25 cellular contexts compared by ENCODE assay signal in genomic region chr13:39773833-39774232, GRCh38.
DNase-seq lines count a peak whose midpoint lies in the region; FAIRE-seq and TF ChIP-seq lines count a peak whose summit lies in the region.
"Had no signal": no experiment of that assay in that cellular context is flagged by ENCODE, and none has a peak within 500 bp of the region (broad histone marks: within the 10 kb centered on the region; RNA-seq: fewer than 3 reads in every experiment).

No MANE protein-coding gene starts in this region.

- intact Hi-C loops in MCF 10A (cut with micrococcal nuclease): no loop called here

- TF ChIP-seq CTCF in MCF 10A (IDR thresholded peaks at IDR 0.05; ENCODE audit: unreplicated experiment): no peak

- peaks cover 10% of the 10 kb centered on the region for H3K4me1 Mint-ChIP-seq in MCF 10A (ENCODE audit: insufficient read depth, unreplicated experiment)
- H3K4me1 Mint-ChIP-seq: nephron progenitor cell had no signal

- no peak for FAIRE-seq in RCC 7860 (lab: Jason Lieb, UNC)
- FAIRE-seq: GM18507, islet of Langerhans had no signal

- DNase-seq in ELR (ENCODE audit: low read depth) (peak; percentile 86), RCC 7860 (ENCODE audit: low spot score) (peak; percentile 17), dermis microvascular lymphatic vessel endothelial cell (ENCODE audit: low read depth in 2 of 2) (peak; percentile 23 to 55), non-pigmented ciliary epithelial cell (ENCODE audit: low read depth) (peak; percentile 65), cerebellum (ENCODE audit: low spot score) (no peak), inferior parietal cortex (ENCODE audit: extremely low spot score) (no peak), OCI-M2 (lab: John Stamatoyannopoulos, UW; ENCODE audit: unreplicated experiment) (no peak), MCF 10A (ENCODE audit: unreplicated experiment) (no peak)
- DNase-seq: ACHN; activated CD8-positive, alpha-beta memory T cell treated with anti-CD3 and anti-CD28 coated beads for 24 hours; activated naive CD4-positive, alpha-beta T cell treated with anti-CD3 and anti-CD28 coated beads, Interleukin-2, amount 10 ng/mL, durations not matched to agents 7 days and 5 days; activated T-cell treated with anti-CD3 and anti-CD28 coated beads, Interleukin-2, amount 50 U/mL, for 72 hours; C1 segment of cervical spinal cord; Calu3; H7; mucosa of descending colon; NCI-H187 treated with DMSO at 0.1 percent for 48 hours; NCI-H2227 treated with DMSO at 0.1 percent for 48 hours; NCI-H748 treated with DMSO at 0.1 percent for 48 hours; nephron progenitor cell; right lobe of liver; Right ventricle myocardium superior; stimulated activated CD8-positive, alpha-beta memory T cell treated with anti-CD3 and anti-CD28 coated beads, Interleukin-4, amount 100 ng/mL, for 48 hours had no signal

- no peak overlapping the region for H3K27ac Mint-ChIP-seq in MCF 10A (ENCODE audit: low read depth, unreplicated experiment)
- H3K27ac Mint-ChIP-seq: activated naive CD4-positive, alpha-beta T cell treated with anti-CD3 and anti-CD28 coated beads, Interleukin-2, amount 10 ng/mL, durations not matched to agents 7 days and 5 days; activated T-cell treated with anti-CD3 and anti-CD28 coated beads, Interleukin-2, amount 50 U/mL, for 72 hours; nephron progenitor cell had no signal

- no peaks in the 10 kb centered on the region for H3K27me3 Mint-ChIP-seq in MCF 10A (ENCODE audit: insufficient read depth, unreplicated experiment)
- H3K27me3 Mint-ChIP-seq: activated naive CD4-positive, alpha-beta T cell treated with anti-CD3 and anti-CD28 coated beads, Interleukin-2, amount 10 ng/mL, durations not matched to agents 7 days and 5 days had no signal

- CTCF ChIA-PET in MCF 10A (lab: Yijun Ruan, JAX): interaction anchor here (0.6 to 1.8 kb wide), 4 partner anchors 8 to 910 kb away, joined by 3 to 5 read pairs (median 3); no protein-coding TSS in a partner anchor

- no peak overlapping the region for H3K4me3 Mint-ChIP-seq in MCF 10A (ENCODE audit: unreplicated experiment)
- H3K4me3 Mint-ChIP-seq: activated naive CD4-positive, alpha-beta T cell treated with anti-CD3 and anti-CD28 coated beads, Interleukin-2, amount 10 ng/mL, durations not matched to agents 7 days and 5 days; activated T-cell treated with anti-CD3 and anti-CD28 coated beads, Interleukin-2, amount 50 U/mL, for 72 hours; nephron progenitor cell had no signal

- no TSS peak for BruUV-seq in MCF 10A (replicated peaks; lab: Mats Ljungman, UMichigan)

- H3K9me3 Mint-ChIP-seq in MCF 10A (ENCODE audit: unreplicated experiment): no peaks in the 10 kb centered on the region
- H3K9me3 Mint-ChIP-seq: activated naive CD4-positive, alpha-beta T cell treated with anti-CD3 and anti-CD28 coated beads, Interleukin-2, amount 10 ng/mL, durations not matched to agents 7 days and 5 days had no signal

- H3K36me3 Mint-ChIP-seq in MCF 10A (ENCODE audit: insufficient read depth, unreplicated experiment): no peaks in the 10 kb centered on the region
- H3K36me3 Mint-ChIP-seq: activated naive CD4-positive, alpha-beta T cell treated with anti-CD3 and anti-CD28 coated beads, Interleukin-2, amount 10 ng/mL, durations not matched to agents 7 days and 5 days had no signal

- POLR2A ChIA-PET in MCF 10A (lab: Yijun Ruan, JAX): interaction anchor here (1.0 kb wide), 1 partner anchor 8 kb away, joined by 3 read pairs; no protein-coding TSS in a partner anchor

Comparison
In these comparisons a context has a peak if more than half of its experiments do, and no peak if none do; other contexts are left out.
1. DNase-seq: peak in ELR (single experiment), RCC 7860 (single experiment), dermis microvascular lymphatic vessel endothelial cell (2 of 2) and non-pigmented ciliary epithelial cell (single experiment); none in cerebellum (single experiment), inferior parietal cortex (single experiment), OCI-M2 (single experiment) and MCF 10A (single experiment).